ENCODE assay signal across 25 cellular contexts in the genomic region with DNA sequence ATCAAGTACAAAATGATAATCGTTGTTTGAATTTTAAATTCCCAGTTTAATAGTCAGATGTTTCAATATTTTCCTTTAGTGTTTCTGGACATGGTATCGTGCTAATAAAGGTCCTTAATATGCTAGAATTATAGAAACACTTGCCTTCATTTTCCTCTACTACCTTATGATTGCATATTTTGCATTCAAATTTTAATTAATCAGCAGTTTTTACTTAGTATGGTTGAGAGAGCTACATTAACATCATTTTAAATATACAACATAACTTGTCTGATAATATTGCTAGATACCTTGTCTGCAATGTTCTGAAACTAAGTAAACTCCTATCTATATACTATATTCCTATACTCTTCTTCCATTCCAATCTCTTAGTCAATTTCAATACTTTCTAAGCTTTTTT.
"Had no signal": no experiment of that assay in that cellular context is flagged by ENCODE, and none has a peak within 500 bp of the region (broad histone marks: within the 10 kb centered on the region; RNA-seq: fewer than 3 reads in every experiment).

No MANE protein-coding gene starts in this region.

- H3K9ac ChIP-seq: neural progenitor cell, parathyroid adenoma had no signal

- H2AFZ ChIP-seq: parathyroid adenoma had no signal

- H3K79me2 ChIP-seq: parathyroid adenoma had no signal

- H3K27me3 ChIP-seq: neural progenitor cell, ovary, stomach, thyroid gland, tibial nerve, upper lobe of left lung, vagina had no signal

- H3K4me2 ChIP-seq: neural progenitor cell had no signal

- ATAC-seq: natural killer cell; psoas muscle; right cardiac atrium; sciatic nerve; stimulated activated effector memory CD8-positive, alpha-beta T cell treated with anti-CD3 and anti-CD28 coated beads, Interleukin-12 subunit alpha, Interleukin-12 subunit beta, amount 100 ng/mL, for 72 hours; stimulated activated naive B cell treated with anti-CD40 and anti-IgM and Interleukin-4, amounts not matched to agents 10 μg/mL and 1 μg/mL and 100 μg/mL, for 72 hours had no signal

- H3K4me1 ChIP-seq: neural progenitor cell, parathyroid adenoma, psoas muscle, stomach, thyroid gland, tibial nerve, upper lobe of left lung, vagina had no signal

- H3K9me3 ChIP-seq: ovary, psoas muscle, stomach, thoracic aorta, thyroid gland, upper lobe of left lung, vagina had no signal

- H3K27ac ChIP-seq: neural progenitor cell, ovary, parathyroid adenoma, psoas muscle, skin epidermis, stomach, thoracic aorta, thyroid gland, tibial nerve, upper lobe of left lung, vagina had no signal

- H3K4me3 ChIP-seq: neural progenitor cell, ovary, psoas muscle, skin epidermis, stomach, thoracic aorta, thyroid gland, tibial nerve, upper lobe of left lung, vagina had no signal

- DNase-seq: natural killer cell; occipital lobe; ovary; posterior cingulate gyrus; psoas muscle; right cardiac atrium; stimulated activated CD4-positive, alpha-beta T cell treated with anti-CD3 and anti-CD28 coated beads, Interleukin-15, amount 100 ng/mL, for 24 hours; stimulated activated CD4-positive, alpha-beta T cell treated with anti-CD3 and anti-CD28 coated beads, Interleukin-2, amount 100 ng/mL, for 24 hours; stimulated activated CD4-positive, alpha-beta T cell treated with anti-CD3 and anti-CD28 coated beads, Interleukin-2, amount 100 ng/mL, for 48 hours; stimulated activated CD4-positive, alpha-beta T cell treated with anti-CD3 and anti-CD28 coated beads, Interleukin-4, amount 100 ng/mL, for 24 hours; stimulated activated naive B cell treated with anti-CD40 and anti-IgM and Interleukin-4, amounts not matched to agents 10 μg/mL and 1 μg/mL and 100 μg/mL, for 72 hours; stimulated activated naive CD4-positive, alpha-beta T cell treated with Interleukin-2 at 50 U/mL for 16 hours; stomach; thyroid gland; trophoblast cell; upper lobe of left lung had no signal

- H3K36me3 ChIP-seq: neural progenitor cell, ovary, stomach, thoracic aorta, thyroid gland, tibial nerve, upper lobe of left lung, vagina had no signal

- FAIRE-seq: urothelium cell line had no signal
